ENCODE assay signal across 33 cellular contexts in genomic region chr9:133913571-133914369, GRCh38.
DNase-seq lines count a peak whose midpoint lies in the region; ATAC-seq, FAIRE-seq and TF ChIP-seq lines count a peak whose summit lies in the region.
"Had no signal": no experiment of that assay in that cellular context is flagged by ENCODE, and none has a peak within 500 bp of the region (broad histone marks: within the 10 kb centered on the region; RNA-seq: fewer than 3 reads in every experiment).

No MANE protein-coding gene starts in this region.

- H2AFZ ChIP-seq in H1 (ENCODE audit: low read length), result no peak overlapping the region

- WGBS in H1 (ENCODE audit: extremely low coverage in 1 of 2, insufficient coverage in 1 of 2, insufficient read length in 1 of 2, insufficient replicate concordance in 2 of 2, low coverage in 1 of 2, low lambda C conversion rate in 2 of 2, missing lambda C conversion rate in 1 of 2), 2 experiments, result 83% methylated on average over 27 of the region's 27 CpGs; no CpG with 5 or more reads in 1 of the 2 experiments

- H2BK5ac ChIP-seq in H1 (ENCODE audit: low read depth, low read length), result peak overlapping the region; percentile 83; the same call in 1 of the 2 replicates

- POLR2A ChIA-PET in RWPE1 (lab: Yijun Ruan, JAX; ENCODE audit: low non-redundant PET), result no interaction called here
- POLR2A ChIA-PET in H1 (lab: Charles Lee; ENCODE audit: partially characterized antibody), result interaction anchor here (0.9 kb wide), 1 partner anchor 48 kb away, joined by 3 read pairs; no protein-coding TSS in a partner anchor

- DNase-seq in RWPE1 (ENCODE audit: low spot score), result no peak
- DNase-seq in H1 (ENCODE audit: low read depth in 1 of 2, low spot score in 2 of 2), result no peak
- DNase-seq in nephron progenitor cell, result no peak
- no peak for DNase-seq in natural killer cell treated with Interleukin-12 subunit alpha and Interleukin-12 subunit beta and Interleukin-15 and Interleukin-18, amount 100 ng/mL, for 72 hours (ENCODE audit: low spot score)
- no peak for DNase-seq in KG1 (lab: John Stamatoyannopoulos, UW)
- no peak for DNase-seq in ecto neural progenitor cell (ENCODE audit: low spot score)
- DNase-seq: activated CD4-positive, alpha-beta memory T cell treated with anti-CD3 and anti-CD28 coated beads for 36 hours; activated CD4-positive, CD25-positive, alpha-beta regulatory T cell treated with anti-CD3 and anti-CD28 coated beads, Interleukin-2, amount 50 U/mL, for 72 hours; activated CD8-positive, alpha-beta memory T cell treated with anti-CD3 and anti-CD28 coated beads, Interleukin-2, amount 50 U/mL, for 4 hours; activated naive CD4-positive, alpha-beta T cell; activated naive CD8-positive, alpha-beta T cell treated with anti-CD3 and anti-CD28 coated beads, Interleukin-2, amount 50 U/mL, for 24 hours; Caco-2; MM.1S; natural killer cell; NCI-H1105 treated with DMSO at 0.1 percent for 48 hours; NCI-H2029 treated with DMSO at 0.1 percent for 48 hours; NCI-H524 treated with DMSO at 0.1 percent for 48 hours; OCI-M1; spleen; stimulated activated CD4-positive, alpha-beta T cell treated with anti-CD3 and anti-CD28 coated beads, Interleukin-2, amount 100 ng/mL, for 24 hours; T-helper 17 cell; tibial artery had no signal

- peaks cover 5% of the 10 kb centered on the region for H3K23me2 ChIP-seq in H1 (ENCODE audit: low read depth, low read length)

- peaks cover 95% of the 10 kb centered on the region for H3K4me1 Mint-ChIP-seq in nephron progenitor cell
- peaks cover 5 to 6% of the 10 kb centered on the region in 2 donors for H3K4me1 Mint-ChIP-seq in natural killer cell treated with Interleukin-12 subunit alpha and Interleukin-12 subunit beta and Interleukin-15 and Interleukin-18, amount 100 ng/mL, for 72 hours (ENCODE audit: low read depth in 2 of 2)
- H3K4me1 Mint-ChIP-seq: activated naive CD8-positive, alpha-beta T cell treated with anti-CD3 and anti-CD28 coated beads, Interleukin-2, amount 50 U/mL, for 24 hours; central memory CD8-positive, alpha-beta T cell; natural killer cell had no signal

- peak overlapping the region; percentile 55; the same call in 1 of the 2 replicates for H2BK12ac ChIP-seq in H1 (ENCODE audit: low read depth, low read length)

- no peak for ATAC-seq in GM21619 (IDR thresholded peaks at IDR 0.05; ENCODE audit: unreplicated experiment)
- no peak for ATAC-seq in natural killer cell treated with Interleukin-12 subunit alpha and Interleukin-12 subunit beta and Interleukin-15 and Interleukin-18, amount 100 ng/mL, for 72 hours
- ATAC-seq: activated naive CD8-positive, alpha-beta T cell treated with anti-CD3 and anti-CD28 coated beads, Interleukin-2, amount 50 U/mL, for 24 hours; esophagus mucosa; left lung; natural killer cell; right cardiac atrium; T-helper 17 cell had no signal

- peak overlapping the region; percentile 44 for H4K91ac ChIP-seq in H1 (replicated peaks; ENCODE audit: insufficient read length, low read length)

- no peak for TF ChIP-seq EP300 in H1 (IDR thresholded peaks at IDR 0.05; ENCODE audit: borderline replicate concordance in 1 of 2, low read depth in 2 of 2, low read length in 2 of 2)

- peaks cover 35% of the 10 kb centered on the region for H3K79me1 ChIP-seq in H1 (ENCODE audit: low read depth, low read length)

- TF ChIP-seq POLR2A in H1 (IDR thresholded peaks at IDR 0.05; ENCODE audit: control extremely low read depth in 1 of 2, low read depth in 2 of 2, low read length in 2 of 2), result no peak

- no peak overlapping the region for H2BK20ac ChIP-seq in H1 (ENCODE audit: low read length)

- no peaks in the 10 kb centered on the region for H3K9me3 ChIP-seq in H1 (ENCODE audit: insufficient read depth in 2 of 2, low read depth in 1 of 2, low read length in 1 of 2)
- H3K9me3 ChIP-seq: Caco-2, left lung, spleen, tibial artery had no signal

- no peak overlapping the region; a peak in 1 of 7 replicates for H3K9ac ChIP-seq in H1 (replicated peaks in 1 of 4; ENCODE audit: extremely low read depth in 1 of 4, low read depth in 3 of 4, low read length in 3 of 4)
- H3K9ac ChIP-seq: KMS-11 had no signal

- no peaks in the 10 kb centered on the region; a peak in 1 of 8 replicates for H3K36me3 ChIP-seq in H1 (ENCODE audit: control insufficient read depth in 2 of 4, insufficient read depth in 4 of 4, low read length in 3 of 4)
- H3K36me3 ChIP-seq: left lung, spleen, tibial artery had no signal

- H3K14ac ChIP-seq in H1 (ENCODE audit: insufficient read length), result no peak overlapping the region

- H3K79me2 ChIP-seq in H1 (ENCODE audit: control insufficient read depth in 1 of 2, insufficient read depth in 2 of 2, low read length in 2 of 2), result peaks cover 4 to 68% of the 10 kb centered on the region in 2 experiments; a peak in 3 of 4 replicates

- peaks cover 12% of the 10 kb centered on the region for H3K27me3 Mint-ChIP-seq in nephron progenitor cell (ENCODE audit: low read depth, poor library complexity)
- peaks cover 3 to 6% of the 10 kb centered on the region in 2 donors for H3K27me3 Mint-ChIP-seq in natural killer cell treated with Interleukin-12 subunit alpha and Interleukin-12 subunit beta and Interleukin-15 and Interleukin-18, amount 100 ng/mL, for 72 hours
- H3K27me3 Mint-ChIP-seq: dendritic cell treated with granulocyte-macrophage colony-stimulating factor and Interleukin-4, amounts not matched to agents 40 ng/mL and 50 ng/mL, for 4 days; stimulated activated naive CD8-positive, alpha-beta T cell treated with anti-CD3 and anti-CD28 coated beads, Interleukin-15, Interleukin-2, amounts not matched to agents 100 ng/mL and 50 ng/mL, for 24 hours; T-helper 17 cell had no signal

- TF ChIP-seq CTCF in RWPE1 (conservative IDR thresholded peaks at IDR 0.05; ENCODE audit: low read depth) (no peak), H1 (IDR thresholded peaks at IDR 0.05; ENCODE audit: control extremely low read depth in 1 of 3, insufficient read depth in 1 of 3, low read depth in 1 of 3, low read length in 3 of 3) (no peak), nephron progenitor cell (IDR thresholded peaks at IDR 0.05) (no peak)

- no peak overlapping the region for H3K4me3 ChIP-seq in H1 (ENCODE audit: extremely low read depth in 1 of 4, insufficient read depth in 2 of 4, low read depth in 3 of 4, low read length in 4 of 4)
- H3K4me3 ChIP-seq: left lung, spleen, tibial artery had no signal

- no peaks in the 10 kb centered on the region for H3K27me3 ChIP-seq in H1 (replicated peaks in 1 of 4; ENCODE audit: control insufficient read depth in 3 of 4, extremely low read depth in 1 of 4, insufficient read depth in 3 of 4, low read length in 3 of 4)
- H3K27me3 ChIP-seq: left lung, tibial artery had no signal

- CTCF ChIA-PET in RWPE1 (lab: Yijun Ruan, JAX) (interaction anchor here (0.6 to 0.9 kb wide), 2 partner anchors 46 to 81 kb away, joined by 3 read pairs; no protein-coding TSS in a partner anchor), H1 (lab: Charles Lee; ENCODE audit: partially characterized antibody) (no interaction called here)

- no peak for FAIRE-seq in H1 (lab: Jason Lieb, UNC)
- FAIRE-seq: GM12892, islet of Langerhans had no signal

- H3K9me3 Mint-ChIP-seq in nephron progenitor cell, result no peaks in the 10 kb centered on the region
- no peaks in the 10 kb centered on the region for H3K9me3 Mint-ChIP-seq in natural killer cell treated with Interleukin-12 subunit alpha and Interleukin-12 subunit beta and Interleukin-15 and Interleukin-18, amount 100 ng/mL, for 72 hours
- H3K9me3 Mint-ChIP-seq: activated CD4-positive, alpha-beta memory T cell treated with anti-CD3 and anti-CD28 coated beads for 36 hours; activated naive CD8-positive, alpha-beta T cell treated with anti-CD3 and anti-CD28 coated beads, Interleukin-2, amount 50 U/mL, for 24 hours; dendritic cell treated with granulocyte-macrophage colony-stimulating factor and Interleukin-4, amounts not matched to agents 40 ng/mL and 50 ng/mL, for 4 days; natural killer cell; stimulated activated naive CD8-positive, alpha-beta T cell treated with anti-CD3 and anti-CD28 coated beads, Interleukin-15, Interleukin-2, amounts not matched to agents 100 ng/mL and 50 ng/mL, for 24 hours had no signal

- TF ChIP-seq RAD21 in H1 (IDR thresholded peaks at IDR 0.05 in 1 of 2, conservative IDR thresholded peaks at IDR 0.05 in 1 of 2; ENCODE audit: low read depth in 2 of 2, low read length in 2 of 2), result no peak

- no peaks in the 10 kb centered on the region for H3K36me3 Mint-ChIP-seq in nephron progenitor cell (ENCODE audit: low read depth)
- no peaks in the 10 kb centered on the region for H3K36me3 Mint-ChIP-seq in natural killer cell treated with Interleukin-12 subunit alpha and Interleukin-12 subunit beta and Interleukin-15 and Interleukin-18, amount 100 ng/mL, for 72 hours
- H3K36me3 Mint-ChIP-seq: activated CD4-positive, alpha-beta memory T cell treated with anti-CD3 and anti-CD28 coated beads for 36 hours; natural killer cell had no signal

- H2AK5ac ChIP-seq in H1 (ENCODE audit: low read depth, low read length), result no peak overlapping the region; the same call in 1 of the 2 replicates

- no peak overlapping the region for H4K5ac ChIP-seq in H1 (ENCODE audit: insufficient read length, low read depth, low read length)

- H3K56ac ChIP-seq in H1 (replicated peaks; ENCODE audit: insufficient read length, low read depth, low read length), result no peak overlapping the region

- H4K8ac ChIP-seq in H1 (ENCODE audit: extremely low read depth, insufficient read depth, low read length), result no peak overlapping the region; the same call in none of the 2 replicates

- peak overlapping the region; percentile 60 for H3K27ac Mint-ChIP-seq in nephron progenitor cell
- H3K27ac Mint-ChIP-seq in natural killer cell treated with Interleukin-12 subunit alpha and Interleukin-12 subunit beta and Interleukin-15 and Interleukin-18, amount 100 ng/mL, for 72 hours, result no peak overlapping the region
- H3K27ac Mint-ChIP-seq: activated CD4-positive, alpha-beta memory T cell treated with anti-CD3 and anti-CD28 coated beads for 36 hours; activated naive CD8-positive, alpha-beta T cell treated with anti-CD3 and anti-CD28 coated beads, Interleukin-2, amount 50 U/mL, for 24 hours; dendritic cell treated with granulocyte-macrophage colony-stimulating factor and Interleukin-4, amounts not matched to agents 40 ng/mL and 50 ng/mL, for 4 days; natural killer cell; stimulated activated naive CD8-positive, alpha-beta T cell treated with anti-CD3 and anti-CD28 coated beads, Interleukin-15, Interleukin-2, amounts not matched to agents 100 ng/mL and 50 ng/mL, for 24 hours had no signal

- peak overlapping the region in 1 of 2 experiments; percentile 36; a peak in 2 of 4 replicates for H3K4me2 ChIP-seq in H1 (ENCODE audit: insufficient read depth in 1 of 2, low read depth in 2 of 2, low read length in 2 of 2)
- H3K4me2 ChIP-seq: KMS-11 had no signal

- H2BK15ac ChIP-seq in H1 (ENCODE audit: low read length), result 0 out of 2 replicates have a peak overlapping the region, but pooled peaks have one; percentile 18

- H3K23ac ChIP-seq in H1 (ENCODE audit: insufficient read length), result no peak overlapping the region

- H3K4ac ChIP-seq in H1 (replicated peaks; ENCODE audit: insufficient read length, low read depth, low read length), result peak overlapping the region; percentile 57

- peak overlapping the region; percentile 44 for H2BK120ac ChIP-seq in H1 (replicated peaks; ENCODE audit: low read depth, low read length)

- no peak overlapping the region for H3K4me3 Mint-ChIP-seq in nephron progenitor cell
- no peak overlapping the region for H3K4me3 Mint-ChIP-seq in natural killer cell treated with Interleukin-12 subunit alpha and Interleukin-12 subunit beta and Interleukin-15 and Interleukin-18, amount 100 ng/mL, for 72 hours
- H3K4me3 Mint-ChIP-seq: activated CD4-positive, alpha-beta memory T cell treated with anti-CD3 and anti-CD28 coated beads for 36 hours; activated naive CD8-positive, alpha-beta T cell treated with anti-CD3 and anti-CD28 coated beads, Interleukin-2, amount 50 U/mL, for 24 hours; CD14-positive monocyte; central memory CD8-positive, alpha-beta T cell; dendritic cell treated with granulocyte-macrophage colony-stimulating factor and Interleukin-4, amounts not matched to agents 40 ng/mL and 50 ng/mL, for 4 days; natural killer cell; stimulated activated naive CD8-positive, alpha-beta T cell treated with anti-CD3 and anti-CD28 coated beads, Interleukin-15, Interleukin-2, amounts not matched to agents 100 ng/mL and 50 ng/mL, for 24 hours; T-helper 17 cell had no signal

- peaks cover 8 to 12% of the 10 kb centered on the region in 2 experiments for H4K20me1 ChIP-seq in H1 (replicated peaks in 1 of 2; ENCODE audit: control insufficient read depth in 1 of 2, insufficient read depth in 2 of 2, low read length in 2 of 2)

- peak overlapping the region; percentile 32; the same call in 1 of the 2 replicates for H3K18ac ChIP-seq in H1 (ENCODE audit: extremely low read depth, low read length)

- peaks cover 4 to 24% (median 10%) of the 10 kb centered on the region in 4 experiments for H3K4me1 ChIP-seq in H1 (replicated peaks in 1 of 4; ENCODE audit: control insufficient read depth in 3 of 4, insufficient read depth in 4 of 4, low read length in 3 of 4)
- H3K4me1 ChIP-seq: Caco-2 had no signal

- peak overlapping the region; percentile 95 for H3K27ac ChIP-seq in RWPE1
- no peak overlapping the region for H3K27ac ChIP-seq in H1 (ENCODE audit: low read depth, low read length)
- H3K27ac ChIP-seq: KMS-11, left lung, spleen, tibial artery had no signal
